Comparison of ENCODE assay signal across 27 cellular contexts in genomic region chr10:126398924-126399323, GRCh38.
"Had no signal": no experiment of that assay in that cellular context is flagged by ENCODE, and none has a peak within 500 bp of the region (broad histone marks: within the 10 kb centered on the region; RNA-seq: fewer than 3 reads in every experiment).

No MANE protein-coding gene starts in this region.

- H3K4me3 ChIP-seq: breast epithelium, gastrocnemius medialis, left lung, right lobe of liver, skin epidermis, stomach, suprapubic skin, tibial nerve had no signal

- H3K9me3 Mint-ChIP-seq: activated naive CD8-positive, alpha-beta T cell treated with anti-CD3 and anti-CD28 coated beads, Interleukin-2, amount 50 U/mL, for 24 hours; mesothelial cell of epicardium; natural killer cell treated with Interleukin-12 subunit alpha and Interleukin-12 subunit beta and Interleukin-15 and Interleukin-18, amount 100 ng/mL, for 72 hours had no signal

- ATAC-seq: activated naive CD8-positive, alpha-beta T cell treated with anti-CD3 and anti-CD28 coated beads, Interleukin-2, amount 50 U/mL, for 24 hours; activated T-cell treated with anti-CD3 and anti-CD28 coated beads, Interleukin-2, amount 50 U/mL, for 72 hours; left lung; natural killer cell treated with Interleukin-12 subunit alpha and Interleukin-12 subunit beta and Interleukin-15 and Interleukin-18, amount 100 ng/mL, for 72 hours; right lobe of liver; stimulated activated memory B cell treated with anti-CD40 and anti-IgM and Interleukin-4, amounts not matched to agents 10 μg/mL and 1 μg/mL and 100 μg/mL, for 72 hours had no signal

- H3K27me3 ChIP-seq: breast epithelium, gastrocnemius medialis, left lung, neutrophil, right lobe of liver, suprapubic skin, tibial nerve had no signal

- H3K4me3 Mint-ChIP-seq: activated naive CD4-positive, alpha-beta T cell treated with anti-CD3 and anti-CD28 coated beads, Interleukin-2, amount 10 ng/mL, durations not matched to agents 7 days and 5 days; activated naive CD8-positive, alpha-beta T cell treated with anti-CD3 and anti-CD28 coated beads, Interleukin-2, amount 50 U/mL, for 24 hours; activated T-cell treated with anti-CD3 and anti-CD28 coated beads, Interleukin-2, amount 50 U/mL, for 72 hours; central memory CD8-positive, alpha-beta T cell; mesothelial cell of epicardium; natural killer cell treated with Interleukin-12 subunit alpha and Interleukin-12 subunit beta and Interleukin-15 and Interleukin-18, amount 100 ng/mL, for 72 hours; stimulated activated memory B cell treated with anti-CD40 and anti-IgM and Interleukin-4, amounts not matched to agents 10 μg/mL and 1 μg/mL and 100 μg/mL, for 72 hours had no signal

- H3K9me3 ChIP-seq: breast epithelium, gastrocnemius medialis, left lung, neutrophil, right lobe of liver, stomach, suprapubic skin had no signal

- H3K36me3 Mint-ChIP-seq: activated naive CD4-positive, alpha-beta T cell treated with anti-CD3 and anti-CD28 coated beads, Interleukin-2, amount 10 ng/mL, durations not matched to agents 7 days and 5 days; mesothelial cell of epicardium; natural killer cell treated with Interleukin-12 subunit alpha and Interleukin-12 subunit beta and Interleukin-15 and Interleukin-18, amount 100 ng/mL, for 72 hours; stimulated activated memory B cell treated with anti-CD40 and anti-IgM and Interleukin-4, amounts not matched to agents 10 μg/mL and 1 μg/mL and 100 μg/mL, for 72 hours had no signal

- H3K27ac Mint-ChIP-seq: activated naive CD4-positive, alpha-beta T cell treated with anti-CD3 and anti-CD28 coated beads, Interleukin-2, amount 10 ng/mL, durations not matched to agents 7 days and 5 days; activated naive CD8-positive, alpha-beta T cell treated with anti-CD3 and anti-CD28 coated beads, Interleukin-2, amount 50 U/mL, for 24 hours; activated T-cell treated with anti-CD3 and anti-CD28 coated beads, Interleukin-2, amount 50 U/mL, for 72 hours; mesothelial cell of epicardium; natural killer cell treated with Interleukin-12 subunit alpha and Interleukin-12 subunit beta and Interleukin-15 and Interleukin-18, amount 100 ng/mL, for 72 hours; stimulated activated memory B cell treated with anti-CD40 and anti-IgM and Interleukin-4, amounts not matched to agents 10 μg/mL and 1 μg/mL and 100 μg/mL, for 72 hours had no signal

- H3K36me3 ChIP-seq: breast epithelium, gastrocnemius medialis, left lung, neutrophil, right lobe of liver, stomach, suprapubic skin, tibial nerve had no signal

- H3K27ac ChIP-seq: gastrocnemius medialis, left lung, neutrophil, right lobe of liver, stomach, suprapubic skin, tibial nerve had no signal

- H3K4me1 Mint-ChIP-seq: activated naive CD4-positive, alpha-beta T cell treated with anti-CD3 and anti-CD28 coated beads, Interleukin-2, amount 10 ng/mL, durations not matched to agents 7 days and 5 days; activated naive CD8-positive, alpha-beta T cell treated with anti-CD3 and anti-CD28 coated beads, Interleukin-2, amount 50 U/mL, for 24 hours; central memory CD8-positive, alpha-beta T cell; stimulated activated memory B cell treated with anti-CD40 and anti-IgM and Interleukin-4, amounts not matched to agents 10 μg/mL and 1 μg/mL and 100 μg/mL, for 72 hours had no signal

- H3K4me1 ChIP-seq: breast epithelium, gastrocnemius medialis, left lung, right lobe of liver, stomach, suprapubic skin, tibial nerve had no signal

- H3K27me3 Mint-ChIP-seq: activated naive CD4-positive, alpha-beta T cell treated with anti-CD3 and anti-CD28 coated beads, Interleukin-2, amount 10 ng/mL, durations not matched to agents 7 days and 5 days; activated naive CD8-positive, alpha-beta T cell treated with anti-CD3 and anti-CD28 coated beads, Interleukin-2, amount 50 U/mL, for 24 hours; central memory CD8-positive, alpha-beta T cell; stimulated activated memory B cell treated with anti-CD40 and anti-IgM and Interleukin-4, amounts not matched to agents 10 μg/mL and 1 μg/mL and 100 μg/mL, for 72 hours had no signal

- DNase-seq: activated CD4-positive, alpha-beta T cell treated with anti-CD3 and anti-CD28 coated beads for 4 hours; activated CD4-positive, alpha-beta T cell treated with anti-CD3 and anti-CD28 coated beads, Interleukin-2, amount 50 U/mL, for 48 hours; activated CD4-positive, CD25-positive, alpha-beta regulatory T cell; activated effector memory CD4-positive, alpha-beta T cell treated with anti-CD3 and anti-CD28 coated beads, Interleukin-2, amount 50 U/mL, for 16 hours; activated naive CD4-positive, alpha-beta T cell treated with anti-CD3 and anti-CD28 coated beads, Interleukin-2, amount 10 ng/mL, durations not matched to agents 7 days and 5 days; activated naive CD8-positive, alpha-beta T cell treated with anti-CD3 and anti-CD28 coated beads, Interleukin-2, amount 50 U/mL, for 24 hours; activated T-cell treated with anti-CD3 and anti-CD28 coated beads, Interleukin-2, amount 50 U/mL, for 72 hours; aorta; effector memory CD4-positive, alpha-beta T cell; gastrocnemius medialis; hippocampal formation; kidney glomerular epithelial cell; left lung; posterior cingulate gyrus; right lobe of liver; stimulated activated CD4-positive, alpha-beta T cell treated with anti-CD3 and anti-CD28 coated beads, Interleukin-2, amount 100 ng/mL, for 24 hours; stomach; T1000 had no signal
